ENCODE assay signal across 21 cellular contexts in genomic region chr2:180882959-180883358, GRCh38.
DNase-seq lines count a peak whose midpoint lies in the region; ATAC-seq, FAIRE-seq and TF ChIP-seq lines count a peak whose summit lies in the region.
"Had no signal": no experiment of that assay in that cellular context is flagged by ENCODE, and none has a peak within 500 bp of the region (broad histone marks: within the 10 kb centered on the region; RNA-seq: fewer than 3 reads in every experiment).

No MANE protein-coding gene starts in this region.

- H3K79me2 ChIP-seq in H1 (ENCODE audit: control insufficient read depth in 1 of 2, insufficient read depth in 2 of 2, low read length in 2 of 2), result no peaks in the 10 kb centered on the region

- no peak overlapping the region for H2AK5ac ChIP-seq in H1 (ENCODE audit: low read depth, low read length)
- no peak overlapping the region for H2AK5ac ChIP-seq in mesenchymal stem cell (ENCODE audit: low read length, severe bottlenecking)

- H2BK12ac ChIP-seq in H1 (ENCODE audit: low read depth, low read length) (no peak overlapping the region), mesenchymal stem cell (ENCODE audit: low read length in 2 of 2) (peak overlapping the region in 1 of 2 experiments; percentile 24)

- H2BK15ac ChIP-seq in H1 (ENCODE audit: low read length) (no peak overlapping the region), mesenchymal stem cell (ENCODE audit: low read depth, poor library complexity, severe bottlenecking) (no peak overlapping the region)

- no peak for FAIRE-seq in H1 (lab: Jason Lieb, UNC)
- FAIRE-seq: GM12891, H54 had no signal

- H4K5ac ChIP-seq in H1 (ENCODE audit: insufficient read length, low read depth, low read length), result no peak overlapping the region

- H3K23ac ChIP-seq in H1 (ENCODE audit: insufficient read length), result no peak overlapping the region
- H3K23ac ChIP-seq in mesenchymal stem cell (ENCODE audit: low read length in 2 of 2), result no peak overlapping the region

- no peak for TF ChIP-seq RAD21 in H1 (IDR thresholded peaks at IDR 0.05 in 1 of 2, conservative IDR thresholded peaks at IDR 0.05 in 1 of 2; ENCODE audit: low read depth in 2 of 2, low read length in 2 of 2)

- H3K14ac ChIP-seq in H1 (ENCODE audit: insufficient read length), result no peak overlapping the region
- H3K14ac ChIP-seq in mesenchymal stem cell (ENCODE audit: low read length in 2 of 2), result no peak overlapping the region

- intact Hi-C loops in sigmoid colon (cut with DNase I), result no loop called here
- intact Hi-C loops in Calu3 (cut with micrococcal nuclease; ENCODE audit: unreplicated experiment), result no loop called here

- no peak overlapping the region for H3K27ac ChIP-seq in H1 (ENCODE audit: low read depth, low read length)
- H3K27ac ChIP-seq in mesenchymal stem cell (ENCODE audit: low read length, poor library complexity, severe bottlenecking), result no peak overlapping the region
- no peak overlapping the region for H3K27ac ChIP-seq in sigmoid colon
- H3K27ac ChIP-seq: BLaER1 treated with 17β-estradiol and CSF1 and Interleukin-3, amounts not matched to agents 10 nM and 100 nM had no signal

- H3K4me1 Mint-ChIP-seq in Calu3 (ENCODE audit: low read depth, unreplicated experiment), result no peaks in the 10 kb centered on the region
- H3K4me1 Mint-ChIP-seq: B cell; CD14-positive monocyte; CD8-positive, alpha-beta memory T cell; GM23338 had no signal

- H3K4me2 ChIP-seq in H1 (ENCODE audit: insufficient read depth in 1 of 2, low read depth in 2 of 2, low read length in 2 of 2) (no peak overlapping the region), mesenchymal stem cell (ENCODE audit: low read length, poor library complexity, severe bottlenecking) (no peak overlapping the region)
- H3K4me2 ChIP-seq: BLaER1 treated with 17β-estradiol and CSF1 and Interleukin-3, amounts not matched to agents 10 nM and 100 nM; GM23338 had no signal

- TF ChIP-seq EP300 in H1 (IDR thresholded peaks at IDR 0.05; ENCODE audit: borderline replicate concordance in 1 of 2, low read depth in 2 of 2, low read length in 2 of 2), result no peak
- TF ChIP-seq EP300 in sigmoid colon (IDR thresholded peaks at IDR 0.05), result no peak

- no peak overlapping the region for H3K4me3 Mint-ChIP-seq in Calu3 (ENCODE audit: low read depth, unreplicated experiment)
- H3K4me3 Mint-ChIP-seq: B cell; CD14-positive monocyte; CD4-positive, alpha-beta T cell; CD8-positive, alpha-beta memory T cell; GM23338; HFFc6 had no signal

- H4K8ac ChIP-seq in H1 (ENCODE audit: extremely low read depth, insufficient read depth, low read length), result no peak overlapping the region
- H4K8ac ChIP-seq in mesenchymal stem cell (ENCODE audit: low read length), result peak overlapping the region; percentile 37

- CTCF ChIA-PET in H1 (lab: Charles Lee; ENCODE audit: partially characterized antibody), result no interaction called here
- CTCF ChIA-PET in Calu3 (lab: Charles Lee), result no interaction called here

- no peak overlapping the region for H3K9ac ChIP-seq in H1 (replicated peaks in 1 of 4; ENCODE audit: extremely low read depth in 1 of 4, low read depth in 3 of 4, low read length in 3 of 4)
- H3K9ac ChIP-seq in mesenchymal stem cell (ENCODE audit: low read length), result no peak overlapping the region
- H3K9ac ChIP-seq: BLaER1 treated with 17β-estradiol and CSF1 and Interleukin-3, amounts not matched to agents 10 nM and 100 nM had no signal

- H2BK20ac ChIP-seq in H1 (ENCODE audit: low read length), result no peak overlapping the region

- H3K36me3 ChIP-seq in H1 (ENCODE audit: control insufficient read depth in 2 of 4, insufficient read depth in 4 of 4, low read length in 3 of 4), result no peaks in the 10 kb centered on the region
- H3K36me3 ChIP-seq in mesenchymal stem cell (ENCODE audit: control insufficient read depth in 1 of 2, insufficient read depth in 2 of 2, low read depth in 1 of 2, low read length in 2 of 2), result no peaks in the 10 kb centered on the region
- no peaks in the 10 kb centered on the region for H3K36me3 ChIP-seq in sigmoid colon
- H3K36me3 ChIP-seq: BLaER1 treated with 17β-estradiol and CSF1 and Interleukin-3, amounts not matched to agents 10 nM and 100 nM; HAP-1 had no signal

- TF ChIP-seq CTCF in H1 (IDR thresholded peaks at IDR 0.05; ENCODE audit: control extremely low read depth in 1 of 3, insufficient read depth in 1 of 3, low read depth in 1 of 3, low read length in 3 of 3), result no peak
- TF ChIP-seq CTCF in sigmoid colon (IDR thresholded peaks at IDR 0.05), result no peak
- TF ChIP-seq CTCF in Calu3 (IDR thresholded peaks at IDR 0.05; ENCODE audit: unreplicated experiment), result no peak

- no peaks in the 10 kb centered on the region for H4K20me1 ChIP-seq in H1 (replicated peaks in 1 of 2; ENCODE audit: control insufficient read depth in 1 of 2, insufficient read depth in 2 of 2, low read length in 2 of 2)
- H4K20me1 ChIP-seq: BLaER1 treated with 17β-estradiol and CSF1 and Interleukin-3, amounts not matched to agents 10 nM and 100 nM had no signal

- ATAC-seq in GM18517 (IDR thresholded peaks at IDR 0.05; ENCODE audit: unreplicated experiment), result no peak
- ATAC-seq: GM23338 had no signal

- H3K18ac ChIP-seq in H1 (ENCODE audit: extremely low read depth, low read length) (no peak overlapping the region), mesenchymal stem cell (ENCODE audit: low read depth in 1 of 2, low read length in 2 of 2) (no peak overlapping the region)

- POLR2A ChIA-PET in H1 (lab: Charles Lee; ENCODE audit: partially characterized antibody), result no interaction called here

- H3K4me1 ChIP-seq in H1 (replicated peaks in 1 of 4; ENCODE audit: control insufficient read depth in 3 of 4, insufficient read depth in 4 of 4, low read length in 3 of 4), result no peaks in the 10 kb centered on the region
- H3K4me1 ChIP-seq in mesenchymal stem cell (ENCODE audit: control insufficient read depth, insufficient read depth, low read depth, low read length), result no peaks in the 10 kb centered on the region
- H3K4me1 ChIP-seq in sigmoid colon, result no peaks in the 10 kb centered on the region
- H3K4me1 ChIP-seq: HAP-1 had no signal

- H3K56ac ChIP-seq in H1 (replicated peaks; ENCODE audit: insufficient read length, low read depth, low read length), result no peak overlapping the region

- H2BK120ac ChIP-seq in H1 (replicated peaks; ENCODE audit: low read depth, low read length) (no peak overlapping the region), mesenchymal stem cell (ENCODE audit: low read depth, low read length) (no peak overlapping the region)

- no peaks in the 10 kb centered on the region for H3K79me1 ChIP-seq in H1 (ENCODE audit: low read depth, low read length)
- no peaks in the 10 kb centered on the region for H3K79me1 ChIP-seq in mesenchymal stem cell (replicated peaks; ENCODE audit: low read length, poor library complexity, severe bottlenecking)

- H4K91ac ChIP-seq in H1 (replicated peaks; ENCODE audit: insufficient read length, low read length) (no peak overlapping the region), mesenchymal stem cell (ENCODE audit: low read length) (no peak overlapping the region)

- no peak overlapping the region for H3K27ac Mint-ChIP-seq in Calu3 (ENCODE audit: unreplicated experiment)
- H3K27ac Mint-ChIP-seq: B cell; CD4-positive, alpha-beta T cell; CD8-positive, alpha-beta memory T cell; GM23338; HFFc6 had no signal

- no peaks in the 10 kb centered on the region for H3K36me3 Mint-ChIP-seq in Calu3 (ENCODE audit: insufficient read depth, unreplicated experiment)
- H3K36me3 Mint-ChIP-seq: CD14-positive monocyte had no signal

- H3K4ac ChIP-seq in H1 (replicated peaks; ENCODE audit: insufficient read length, low read depth, low read length) (no peak overlapping the region), mesenchymal stem cell (ENCODE audit: low read depth in 1 of 2, low read length in 2 of 2) (no peak overlapping the region)

- H3K9me3 Mint-ChIP-seq in Calu3 (ENCODE audit: low read depth, unreplicated experiment), result no peaks in the 10 kb centered on the region
- H3K9me3 Mint-ChIP-seq: GM23338, HFFc6 had no signal

- H3K4me3 ChIP-seq in H1 (ENCODE audit: extremely low read depth in 1 of 4, insufficient read depth in 2 of 4, low read depth in 3 of 4, low read length in 4 of 4) (no peak overlapping the region), mesenchymal stem cell (ENCODE audit: insufficient read depth in 1 of 2, low read depth in 1 of 2, low read length in 2 of 2) (no peak overlapping the region), sigmoid colon (no peak overlapping the region)
- H3K4me3 ChIP-seq: BLaER1 treated with 17β-estradiol and CSF1 and Interleukin-3, amounts not matched to agents 10 nM and 100 nM; GM23338; HAP-1 had no signal

- no TSS peak for BruUV-seq in Calu3 (replicated peaks; lab: Mats Ljungman, UMichigan)

- TF ChIP-seq POLR2A in H1 (IDR thresholded peaks at IDR 0.05; ENCODE audit: control extremely low read depth in 1 of 2, low read depth in 2 of 2, low read length in 2 of 2) (no peak), sigmoid colon (IDR thresholded peaks at IDR 0.05) (no peak)

- no peaks in the 10 kb centered on the region for H3K27me3 ChIP-seq in H1 (replicated peaks in 1 of 4; ENCODE audit: control insufficient read depth in 3 of 4, extremely low read depth in 1 of 4, insufficient read depth in 3 of 4, low read length in 3 of 4)
- no peaks in the 10 kb centered on the region for H3K27me3 ChIP-seq in mesenchymal stem cell (ENCODE audit: control insufficient read depth in 1 of 2, insufficient read depth in 1 of 2, low read length in 2 of 2)
- H3K27me3 ChIP-seq in sigmoid colon, result no peaks in the 10 kb centered on the region
- H3K27me3 ChIP-seq: BLaER1 treated with 17β-estradiol and CSF1 and Interleukin-3, amounts not matched to agents 10 nM and 100 nM had no signal

- H2BK5ac ChIP-seq in H1 (ENCODE audit: low read depth, low read length), result no peak overlapping the region
- no peak overlapping the region for H2BK5ac ChIP-seq in mesenchymal stem cell (ENCODE audit: low read depth, low read length, poor library complexity, severe bottlenecking)

- H3K23me2 ChIP-seq in H1 (ENCODE audit: low read depth, low read length), result no peaks in the 10 kb centered on the region

- no peaks in the 10 kb centered on the region for H3K27me3 Mint-ChIP-seq in Calu3 (ENCODE audit: unreplicated experiment)
- H3K27me3 Mint-ChIP-seq: B cell had no signal

- DNase-seq in NCI-H69 (lab: John Stamatoyannopoulos, UW), result peak; percentile 3
- DNase-seq in H1 (ENCODE audit: low read depth in 1 of 2, low spot score in 2 of 2), result no peak
- no peak for DNase-seq in mesenchymal stem cell
- DNase-seq in sigmoid colon, result peak; percentile 45
- no peak for DNase-seq in occipital lobe (lab: John Stamatoyannopoulos, UW)
- no peak for DNase-seq in pons (ENCODE audit: low spot score)
- no peak for DNase-seq in Calu3
- DNase-seq: CD4-positive, alpha-beta T cell; CD8-positive, alpha-beta memory T cell; DMS53; DMS79 treated with DMSO at 0.1 percent for 48 hours; GF-D8; HFFc6 had no signal

- H3K9me3 ChIP-seq in H1 (ENCODE audit: insufficient read depth in 2 of 2, low read depth in 1 of 2, low read length in 1 of 2) (no peaks in the 10 kb centered on the region), mesenchymal stem cell (ENCODE audit: control insufficient read depth, low read length) (peaks cover 25% of the 10 kb centered on the region), sigmoid colon (no peaks in the 10 kb centered on the region)
- H3K9me3 ChIP-seq: HAP-1 had no signal

- peak overlapping the region; percentile 53; the same call in 1 of the 2 replicates for H2AFZ ChIP-seq in H1 (ENCODE audit: low read length)
- no peak overlapping the region for H2AFZ ChIP-seq in mesenchymal stem cell (ENCODE audit: low read depth, low read length)
- H2AFZ ChIP-seq: GM23338 had no signal

TF ChIP-seq in H1, 55 proteins besides CTCF, POLR2A, EP300 and RAD21 (continues in another document):
- no peak for TF ChIP-seq RXRA (IDR thresholded peaks at IDR 0.05; ENCODE audit: insufficient read depth, low read depth, low read length)

Comparison
In these comparisons a context has a peak if more than half of its experiments do, and no peak if none do; other contexts are left out.
1. DNase-seq: peak in NCI-H69 (single experiment) and sigmoid colon (single experiment); none in H1 (0 of 2), mesenchymal stem cell (single experiment), occipital lobe (single experiment), pons (single experiment) and Calu3 (single experiment).